Comparison of ENCODE assay signal across 23 cellular contexts in genomic region chr18:7170292-7170691, GRCh38. TPM values are rescaled to one million over a fixed set of nuclear protein-coding genes. Genes with fewer than 3 reads are reported as not detected.
A peak's percentile ranks its signal among the peaks of the same experiment; 100 is the strongest.
DNase-seq lines count a peak whose midpoint lies in the region; ATAC-seq and TF ChIP-seq lines count a peak whose summit lies in the region.
"Had no signal": no experiment of that assay in that cellular context is flagged by ENCODE, and none has a peak within 500 bp of the region (broad histone marks: within the 10 kb centered on the region; RNA-seq: fewer than 3 reads in every experiment).

No MANE protein-coding gene starts in this region.

- H3K27ac ChIP-seq in right atrium auricular region (no peak overlapping the region), IMR-90 (ENCODE audit: insufficient read depth, low read length) (no peak overlapping the region), mesendoderm (ENCODE audit: low read depth, low read length) (no peak overlapping the region)
- H3K27ac ChIP-seq: A549; BLaER1 treated with 17β-estradiol and CSF1 and Interleukin-3, amounts not matched to agents 10 nM and 100 nM had no signal

- no peak overlapping the region for H3K23ac ChIP-seq in IMR-90 (ENCODE audit: low read depth, low read length)
- no peak overlapping the region for H3K23ac ChIP-seq in mesendoderm (ENCODE audit: low read length)

- peak; percentile 50 for DNase-seq in right atrium auricular region (ENCODE audit: low spot score)
- DNase-seq in cardiac septum (ENCODE audit: low spot score) = no peak
- no peak for DNase-seq in IMR-90
- DNase-seq in mesendoderm = no peak
- peak; percentile 52 for DNase-seq in type B pancreatic cell (ENCODE audit: extremely low spot score, unreplicated experiment)
- DNase-seq in SK-N-DZ (ENCODE audit: low spot score) = no peak
- no peak for DNase-seq in NCI-H748 treated with DMSO at 0.1 percent for 48 hours (lab: John Stamatoyannopoulos, UW)
- no peak for DNase-seq in NK-92 treated with Interleukin-12 subunit alpha and Interleukin-12 subunit beta, amount 100 ng/mL, for 24 hours (lab: John Stamatoyannopoulos, UW)
- DNase-seq: 8988T; ACHN; AML-193; BE2C; CD4-positive, alpha-beta T cell; CD8-positive, alpha-beta memory T cell; DMS153; DND-41; H9; HFFc6 had no signal

- H3K4me3 ChIP-seq in right atrium auricular region (no peak overlapping the region), IMR-90 (ENCODE audit: insufficient read depth, low read depth, low read length) (no peak overlapping the region), mesendoderm (ENCODE audit: low read length) (no peak overlapping the region)
- H3K4me3 ChIP-seq: A549; BLaER1 treated with 17β-estradiol and CSF1 and Interleukin-3, amounts not matched to agents 10 nM and 100 nM; GM23338 had no signal

- H4K20me1 ChIP-seq in IMR-90 (ENCODE audit: insufficient read depth, low read length) = no peaks in the 10 kb centered on the region
- H4K20me1 ChIP-seq: BLaER1 treated with 17β-estradiol and CSF1 and Interleukin-3, amounts not matched to agents 10 nM and 100 nM had no signal

- WGBS in IMR-90 (ENCODE audit: extremely low coverage in 2 of 2, insufficient read length in 1 of 2), 2 experiments = 80% methylated on average over 2 of the region's 8 CpGs; no CpG with 5 or more reads in 1 of the 2 experiments
- no CpG with 5 or more reads among the region's 8 CpGs for WGBS in mesendoderm (ENCODE audit: extremely low coverage, insufficient coverage, low lambda C conversion rate)

- H3K4me2 ChIP-seq in IMR-90 (ENCODE audit: low read depth, low read length) (no peak overlapping the region), mesendoderm (ENCODE audit: low read length) (no peak overlapping the region)
- H3K4me2 ChIP-seq: A549; BLaER1 treated with 17β-estradiol and CSF1 and Interleukin-3, amounts not matched to agents 10 nM and 100 nM; GM23338 had no signal

- H3K4me1 Mint-ChIP-seq in type B pancreatic cell (ENCODE audit: unreplicated experiment) = no peaks in the 10 kb centered on the region
- H3K4me1 Mint-ChIP-seq: CD8-positive, alpha-beta memory T cell had no signal

- H3K18ac ChIP-seq in IMR-90 (ENCODE audit: low read depth, low read length) = no peak overlapping the region
- no peak overlapping the region for H3K18ac ChIP-seq in mesendoderm (ENCODE audit: low read length)

- H3K36me3 ChIP-seq in right atrium auricular region (no peaks in the 10 kb centered on the region), IMR-90 (ENCODE audit: control insufficient read depth, insufficient read depth, low read length) (no peaks in the 10 kb centered on the region), mesendoderm (ENCODE audit: control insufficient read depth, insufficient read depth, low read length) (no peaks in the 10 kb centered on the region)
- H3K36me3 ChIP-seq: BE2C; BLaER1 treated with 17β-estradiol and CSF1 and Interleukin-3, amounts not matched to agents 10 nM and 100 nM had no signal

- H2AK9ac ChIP-seq in IMR-90 (replicated peaks; ENCODE audit: low read depth, low read length, poor library complexity) = no peak overlapping the region

- H3K56ac ChIP-seq in IMR-90 (ENCODE audit: extremely low read depth, insufficient read depth, low read length) = no peak overlapping the region
- H3K56ac ChIP-seq in mesendoderm (ENCODE audit: low read length) = peak overlapping the region; percentile 6

- CTCF ChIA-PET in IMR-90 (lab: Yijun Ruan, JAX) = no interaction called here

- in situ Hi-C loops in IMR-90 (cut with MboI; ENCODE audit: low sequenced_read_pairs) = loop anchor here (5.0 kb wide), 1 partner anchor 133 kb away; no protein-coding TSS in a partner anchor

- no peak for TF ChIP-seq RAD21 in IMR-90 (IDR thresholded peaks at IDR 0.05; ENCODE audit: low read length)

- no peak overlapping the region for H4K8ac ChIP-seq in IMR-90 (ENCODE audit: low read depth in 2 of 2, low read length in 2 of 2)
- no peak overlapping the region for H4K8ac ChIP-seq in mesendoderm (ENCODE audit: low read depth, low read length)

- ATAC-seq in IMR-90 (ENCODE audit: low read depth) = no peak
- ATAC-seq: A549, GM23338, HCT116 had no signal

- H4K5ac ChIP-seq in IMR-90 (ENCODE audit: low read depth, low read length) (no peak overlapping the region), mesendoderm (ENCODE audit: low read length) (no peak overlapping the region)

- no peak overlapping the region for H4K91ac ChIP-seq in IMR-90 (ENCODE audit: insufficient read depth, low read depth, low read length)

- TF ChIP-seq CTCF in right atrium auricular region (IDR thresholded peaks at IDR 0.05) = no peak
- no peak for TF ChIP-seq CTCF in IMR-90 (conservative IDR thresholded peaks at IDR 0.05; ENCODE audit: low read depth, low read length)
- TF ChIP-seq CTCF in type B pancreatic cell (conservative IDR thresholded peaks at IDR 0.05) = no peak

- no peak overlapping the region for H3K14ac ChIP-seq in IMR-90 (replicated peaks; ENCODE audit: low read depth, low read length)

- H3K4me1 ChIP-seq in right atrium auricular region = no peaks in the 10 kb centered on the region
- no peaks in the 10 kb centered on the region; the same call in 1 of the 2 replicates for H3K4me1 ChIP-seq in IMR-90 (ENCODE audit: control insufficient read depth, insufficient read depth, low read length)
- H3K4me1 ChIP-seq in mesendoderm (ENCODE audit: control insufficient read depth, low read depth, low read length) = peaks cover 9% of the 10 kb centered on the region
- H3K4me1 ChIP-seq: A549; BE2C; BLaER1 treated with 17β-estradiol and CSF1 and Interleukin-3, amounts not matched to agents 10 nM and 100 nM had no signal

- H2BK5ac ChIP-seq in IMR-90 (ENCODE audit: low read depth, low read length, poor library complexity, severe bottlenecking) = no peak overlapping the region
- no peak overlapping the region for H2BK5ac ChIP-seq in mesendoderm (ENCODE audit: low read length)

- no peaks in the 10 kb centered on the region for H3K9me3 Mint-ChIP-seq in type B pancreatic cell
- H3K9me3 Mint-ChIP-seq: CD14-positive monocyte; CD4-positive, alpha-beta T cell; GM23338; H9; HFFc6 had no signal

- H3K27me3 Mint-ChIP-seq in type B pancreatic cell = no peaks in the 10 kb centered on the region
- H3K27me3 Mint-ChIP-seq: CD4-positive, alpha-beta T cell; CD8-positive, alpha-beta memory T cell had no signal

- TF ChIP-seq POLR2A in IMR-90 (IDR thresholded peaks at IDR 0.05; ENCODE audit: low read depth, low read length) = no peak

- H3K27ac Mint-ChIP-seq in type B pancreatic cell = no peak overlapping the region
- H3K27ac Mint-ChIP-seq: CD4-positive, alpha-beta T cell; CD8-positive, alpha-beta memory T cell; GM23338; H9; HFFc6 had no signal

- H3K79me2 ChIP-seq in mesendoderm (ENCODE audit: control insufficient read depth, insufficient read depth, low read length) = no peaks in the 10 kb centered on the region

- intact Hi-C loops in cardiac septum (cut with DNase I) = no loop called here
- intact Hi-C loops in IMR-90 (cut with micrococcal nuclease) = loop anchor here (10.0 kb wide), 2 partner anchors 955 to 1295 kb away; no protein-coding TSS in a partner anchor

- H2BK20ac ChIP-seq in IMR-90 (ENCODE audit: low read depth, low read length) = no peak overlapping the region

- H3K79me1 ChIP-seq in IMR-90 (ENCODE audit: low read depth in 1 of 2, low read length in 2 of 2) = no peaks in the 10 kb centered on the region
- no peaks in the 10 kb centered on the region for H3K79me1 ChIP-seq in mesendoderm (ENCODE audit: low read length)

- H2AK5ac ChIP-seq in IMR-90 (ENCODE audit: low read depth, low read length) (no peak overlapping the region), mesendoderm (ENCODE audit: low read length) (no peak overlapping the region)

- H3K27me3 ChIP-seq in right atrium auricular region (no peaks in the 10 kb centered on the region), IMR-90 (ENCODE audit: control insufficient read depth, insufficient read depth, low read length) (no peaks in the 10 kb centered on the region), mesendoderm (ENCODE audit: insufficient read depth, low read length, poor library complexity) (no peaks in the 10 kb centered on the region)
- H3K27me3 ChIP-seq: BE2C; BLaER1 treated with 17β-estradiol and CSF1 and Interleukin-3, amounts not matched to agents 10 nM and 100 nM had no signal

- H2BK15ac ChIP-seq in IMR-90 (ENCODE audit: low read depth, low read length) = no peak overlapping the region
- H2BK15ac ChIP-seq in mesendoderm (replicated peaks; ENCODE audit: low read depth) = no peak overlapping the region

- no TSS peak for BruUV-seq in IMR-90 (replicated peaks; lab: Mats Ljungman, UMichigan)

- no peak overlapping the region for H3K9ac ChIP-seq in IMR-90 (ENCODE audit: low read depth, low read length)
- H3K9ac ChIP-seq in mesendoderm (ENCODE audit: low read length) = no peak overlapping the region
- H3K9ac ChIP-seq: BLaER1 treated with 17β-estradiol and CSF1 and Interleukin-3, amounts not matched to agents 10 nM and 100 nM had no signal

- no peaks in the 10 kb centered on the region for H3K9me3 ChIP-seq in right atrium auricular region
- no peaks in the 10 kb centered on the region for H3K9me3 ChIP-seq in IMR-90 (ENCODE audit: control insufficient read depth, insufficient read depth, low read length)
- H3K9me3 ChIP-seq: A549; BE2C; BLaER1 treated with 17β-estradiol and CSF1 and Interleukin-3, amounts not matched to agents 10 nM and 100 nM had no signal

- no peak overlapping the region for H3K4me3 Mint-ChIP-seq in type B pancreatic cell
- H3K4me3 Mint-ChIP-seq: CD14-positive monocyte; CD4-positive, alpha-beta T cell; CD8-positive, alpha-beta memory T cell; GM23338; H9; HFFc6 had no signal

- H3K4ac ChIP-seq in IMR-90 (ENCODE audit: low read depth, low read length) = no peak overlapping the region
- H3K4ac ChIP-seq in mesendoderm (ENCODE audit: low read depth, low read length) = no peak overlapping the region

- H2BK120ac ChIP-seq in IMR-90 (ENCODE audit: low read depth, low read length) = 0 out of 2 replicates have a peak overlapping the region, but pooled peaks have one; percentile 7
- H2BK120ac ChIP-seq in mesendoderm (ENCODE audit: low read depth, low read length) = no peak overlapping the region

- H3K9me1 ChIP-seq in IMR-90 (ENCODE audit: insufficient read depth, low read length) = no peaks in the 10 kb centered on the region

- dilution Hi-C loops in IMR-90 (cut with HindIII; ENCODE audit: low sequenced_read_pairs, unreplicated experiment) = no loop called here

- H2AFZ ChIP-seq in IMR-90 (replicated peaks; ENCODE audit: low read length, poor library complexity) = peak overlapping the region; percentile 1

- POLR2A ChIA-PET in IMR-90 (lab: Charles Lee; ENCODE audit: unreplicated experiment) = no interaction called here

- no peaks in the 10 kb centered on the region for H3K36me3 Mint-ChIP-seq in type B pancreatic cell
- H3K36me3 Mint-ChIP-seq: CD14-positive monocyte; CD8-positive, alpha-beta memory T cell had no signal

RNA-seq across cellular contexts. Expression of gene LAMA1, which starts 52.7 kb away (rescaled TPM):
- total RNA-seq in right atrium auricular region (1 to 10 TPM in 1 of 2 donors, under 1 TPM in 1; 0.15 to 1.1 TPM), cardiac septum (0.40 TPM), IMR-90 (2012; rRNA removed) (10.9 and 11.4 TPM in 2 replicates), type B pancreatic cell (ENCODE audit: low replicate concordance) (59.3 and 75.0 TPM in 2 replicates)
- 13.3 and 15.5 TPM in 2 replicates for polyA plus RNA-seq in IMR-90 (2012; rRNA removed)
- 8.9 and 10.5 TPM in 2 replicates for polyA plus RNA-seq in IMR-90 (2012; cell fraction: cytosol; rRNA removed)
- polyA plus RNA-seq in IMR-90 (2012; cell fraction: nucleus; rRNA removed; ENCODE audit: low replicate concordance) = 16.0 and 21.1 TPM in 2 replicates
- 13.5 TPM for polyA plus RNA-seq in mesendoderm (2013, experiment 1 of 2)
- polyA plus RNA-seq in mesendoderm (2013, experiment 2 of 2) = 13.6 TPM
- 25.4 and 30.3 TPM in 2 replicates for polyA plus RNA-seq in SK-N-DZ (2014; cell fraction: cytosol; rRNA removed)
- 47.9 and 73.0 TPM in 2 replicates for polyA plus RNA-seq in SK-N-DZ (2014; cell fraction: nucleus; rRNA removed)
- total RNA-seq: CD4-positive, alpha-beta T cell; CD8-positive, alpha-beta memory T cell had no signal
- polyA plus RNA-seq: CD14-positive monocyte; CD8-positive, alpha-beta memory T cell had no signal

Comparison
In these comparisons a context has a peak if more than half of its experiments do, and no peak if none do; other contexts are left out.
1. DNase-seq: peak in right atrium auricular region (single experiment) and type B pancreatic cell (single experiment); none in cardiac septum (single experiment), IMR-90 (single experiment), mesendoderm (single experiment), SK-N-DZ (single experiment), NCI-H748 treated with DMSO at 0.1 percent for 48 hours (single experiment) and NK-92 treated with Interleukin-12 subunit alpha and Interleukin-12 subunit beta, amount 100 ng/mL, for 24 hours (single experiment).